9 cellular contexts compared by ENCODE assay signal in the genomic region with DNA sequence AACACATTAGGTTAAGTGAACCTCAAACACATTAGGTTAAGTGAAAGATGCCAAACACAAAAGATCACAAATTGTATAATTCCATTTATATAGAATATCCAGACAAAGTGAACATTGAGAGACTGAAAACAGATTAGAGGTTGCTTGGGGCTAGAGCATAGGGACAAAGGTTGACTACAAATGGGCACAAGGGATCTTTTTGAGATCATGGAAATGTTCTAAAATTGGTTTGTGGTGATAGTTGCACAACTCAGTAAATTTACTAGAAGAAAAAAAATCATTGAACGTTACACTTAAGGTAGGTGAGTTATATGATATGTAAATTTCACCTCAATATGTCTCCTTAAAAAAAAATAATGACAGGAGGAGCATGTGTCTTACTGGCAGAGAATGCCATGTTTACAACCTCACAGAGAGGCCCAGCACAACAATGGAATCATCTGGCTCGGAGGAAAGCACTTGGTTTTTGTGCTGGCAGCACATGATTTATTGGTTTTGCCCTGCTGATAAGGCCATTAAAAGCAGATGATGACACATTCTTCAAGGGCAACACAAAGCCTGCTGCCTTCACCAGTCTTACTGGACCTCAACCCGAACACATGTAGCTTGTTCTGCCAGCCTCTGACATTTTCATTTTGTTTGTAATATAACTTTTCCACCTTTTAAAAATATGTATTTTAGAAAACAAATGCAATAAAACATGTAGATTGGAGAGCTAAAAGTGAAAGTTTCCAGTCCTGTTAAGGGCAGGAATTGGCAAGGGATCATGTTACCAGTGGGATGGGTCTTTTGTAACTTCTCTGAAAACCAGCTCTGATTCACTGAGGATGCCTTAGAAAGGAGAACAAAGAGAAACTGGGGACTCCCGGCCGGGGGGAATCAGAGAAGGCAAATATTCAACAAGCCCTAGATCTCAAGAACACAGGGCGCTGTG. TPM values are rescaled to one million over a fixed set of nuclear protein-coding genes. Genes with fewer than 3 reads are reported as not detected.
DNase-seq lines count a peak whose midpoint lies in the region; ATAC-seq and TF ChIP-seq lines count a peak whose summit lies in the region.
"Had no signal": no experiment of that assay in that cellular context is flagged by ENCODE, and none has a peak within 500 bp of the region (broad histone marks: within the 10 kb centered on the region; RNA-seq: fewer than 3 reads in every experiment).

No MANE protein-coding gene starts in this region.

- intact Hi-C loops in Calu3 (cut with micrococcal nuclease; ENCODE audit: unreplicated experiment) = no loop called here
- intact Hi-C loops in esophagus squamous epithelium (cut with DNase I) = no loop called here

- TF ChIP-seq POLR2A in esophagus squamous epithelium (IDR thresholded peaks at IDR 0.05) = no peak

- H3K4me3 ChIP-seq in liver (ENCODE audit: low read depth in 1 of 3, low read length in 3 of 3) (peak overlapping the region in 1 of 3 donors; percentile 2), esophagus squamous epithelium (peak overlapping the region in 1 of 4 donors; percentile 34)

- H3K27me3 ChIP-seq in liver (ENCODE audit: control insufficient read depth in 4 of 4, insufficient read depth in 4 of 4, low read length in 3 of 4) (no peaks in the 10 kb centered on the region), esophagus squamous epithelium (no peaks in the 10 kb centered on the region)

- H3K9ac ChIP-seq in liver (ENCODE audit: low read depth in 1 of 2, low read length in 2 of 2) = no peak overlapping the region

- H3K4me1 Mint-ChIP-seq in Calu3 (ENCODE audit: low read depth, unreplicated experiment) = peaks cover 8% of the 10 kb centered on the region
- H3K4me1 Mint-ChIP-seq: activated naive CD8-positive, alpha-beta T cell treated with anti-CD3 and anti-CD28 coated beads, Interleukin-2, amount 10 ng/mL, durations not matched to agents 7 days and 5 days had no signal

- ATAC-seq in HG03378 (IDR thresholded peaks at IDR 0.05; ENCODE audit: unreplicated experiment) (no peak), HG02798 (IDR thresholded peaks at IDR 0.05; ENCODE audit: poor library complexity, unreplicated experiment) (no peak)

- TF ChIP-seq RAD21 in liver (IDR thresholded peaks at IDR 0.05) = peak in 1 of 2 donors; percentile 3

- 26% methylated on average over 6 of the region's 6 CpGs for WGBS in liver
- 10 to 17% methylated on average over 6 of the region's 6 CpGs for WGBS in esophagus squamous epithelium, 2 donors

- peak; percentile 29 for DNase-seq in Calu3
- DNase-seq in NCI-H187 (lab: John Stamatoyannopoulos, UW) = peak; percentile 48 to 64
- DNase-seq in brain pericyte (ENCODE audit: low read depth, low spot score) = peak; percentile 39
- DNase-seq in esophagus squamous epithelium (lab: John Stamatoyannopoulos, UW) = no peak
- no peak for DNase-seq in central memory CD4-positive, alpha-beta T cell
- DNase-seq: activated naive CD8-positive, alpha-beta T cell treated with anti-CD3 and anti-CD28 coated beads, Interleukin-2, amount 10 ng/mL, durations not matched to agents 7 days and 5 days had no signal

- no peaks in the 10 kb centered on the region for H3K27me3 Mint-ChIP-seq in Calu3 (ENCODE audit: unreplicated experiment)

- H3K9me3 ChIP-seq in liver (ENCODE audit: control insufficient read depth in 4 of 4, low read length in 3 of 4) (no peaks in the 10 kb centered on the region), esophagus squamous epithelium (no peaks in the 10 kb centered on the region)

- TF ChIP-seq CTCF in Calu3 (IDR thresholded peaks at IDR 0.05; ENCODE audit: unreplicated experiment) (no peak), liver (IDR thresholded peaks at IDR 0.05; ENCODE audit: low read depth, low read length, missing input control) (no peak), esophagus squamous epithelium (IDR thresholded peaks at IDR 0.05) (no peak)

- no peaks in the 10 kb centered on the region for H3K36me3 ChIP-seq in liver (ENCODE audit: control insufficient read depth in 4 of 4, insufficient read depth in 3 of 4, low read depth in 1 of 4, low read length in 3 of 4)
- no peaks in the 10 kb centered on the region for H3K36me3 ChIP-seq in esophagus squamous epithelium

- no peak overlapping the region for H3K27ac Mint-ChIP-seq in Calu3 (ENCODE audit: unreplicated experiment)
- H3K27ac Mint-ChIP-seq: activated naive CD8-positive, alpha-beta T cell treated with anti-CD3 and anti-CD28 coated beads, Interleukin-2, amount 10 ng/mL, durations not matched to agents 7 days and 5 days had no signal

- BruUV-seq in Calu3 (replicated peaks; lab: Mats Ljungman, UMichigan) = no TSS peak

- H3K27ac ChIP-seq in liver (ENCODE audit: low read depth in 1 of 2, low read length in 2 of 2) = peak overlapping the region; percentile 9
- H3K27ac ChIP-seq in esophagus squamous epithelium = no peak overlapping the region

- H3K36me3 Mint-ChIP-seq in Calu3 (ENCODE audit: insufficient read depth, unreplicated experiment) = no peaks in the 10 kb centered on the region
- H3K36me3 Mint-ChIP-seq: activated naive CD8-positive, alpha-beta T cell treated with anti-CD3 and anti-CD28 coated beads, Interleukin-2, amount 10 ng/mL, durations not matched to agents 7 days and 5 days had no signal

- no peaks in the 10 kb centered on the region for H3K9me3 Mint-ChIP-seq in Calu3 (ENCODE audit: low read depth, unreplicated experiment)
- H3K9me3 Mint-ChIP-seq: activated naive CD8-positive, alpha-beta T cell treated with anti-CD3 and anti-CD28 coated beads, Interleukin-2, amount 10 ng/mL, durations not matched to agents 7 days and 5 days had no signal

- H3K4me3 Mint-ChIP-seq in Calu3 (ENCODE audit: low read depth, unreplicated experiment) = no peak overlapping the region
- H3K4me3 Mint-ChIP-seq: activated naive CD8-positive, alpha-beta T cell treated with anti-CD3 and anti-CD28 coated beads, Interleukin-2, amount 10 ng/mL, durations not matched to agents 7 days and 5 days had no signal

- H3K4me1 ChIP-seq in liver (ENCODE audit: control insufficient read depth in 4 of 4, insufficient read depth in 4 of 4, low read length in 3 of 4) = peaks cover 0 to 13% (median 9%) of the 10 kb centered on the region in 4 donors
- peaks cover 0 to 18% (median 5%) of the 10 kb centered on the region in 3 donors for H3K4me1 ChIP-seq in esophagus squamous epithelium

- CTCF ChIA-PET in Calu3 (lab: Charles Lee) = interaction anchor here (0.6 kb wide), 1 partner anchor 386 kb away, joined by 3 read pairs; no protein-coding TSS in a partner anchor

TF ChIP-seq in liver, 16 proteins besides CTCF, POLR2A, EP300 and RAD21 (continues in another document):
- TF ChIP-seq, protein P1, sequence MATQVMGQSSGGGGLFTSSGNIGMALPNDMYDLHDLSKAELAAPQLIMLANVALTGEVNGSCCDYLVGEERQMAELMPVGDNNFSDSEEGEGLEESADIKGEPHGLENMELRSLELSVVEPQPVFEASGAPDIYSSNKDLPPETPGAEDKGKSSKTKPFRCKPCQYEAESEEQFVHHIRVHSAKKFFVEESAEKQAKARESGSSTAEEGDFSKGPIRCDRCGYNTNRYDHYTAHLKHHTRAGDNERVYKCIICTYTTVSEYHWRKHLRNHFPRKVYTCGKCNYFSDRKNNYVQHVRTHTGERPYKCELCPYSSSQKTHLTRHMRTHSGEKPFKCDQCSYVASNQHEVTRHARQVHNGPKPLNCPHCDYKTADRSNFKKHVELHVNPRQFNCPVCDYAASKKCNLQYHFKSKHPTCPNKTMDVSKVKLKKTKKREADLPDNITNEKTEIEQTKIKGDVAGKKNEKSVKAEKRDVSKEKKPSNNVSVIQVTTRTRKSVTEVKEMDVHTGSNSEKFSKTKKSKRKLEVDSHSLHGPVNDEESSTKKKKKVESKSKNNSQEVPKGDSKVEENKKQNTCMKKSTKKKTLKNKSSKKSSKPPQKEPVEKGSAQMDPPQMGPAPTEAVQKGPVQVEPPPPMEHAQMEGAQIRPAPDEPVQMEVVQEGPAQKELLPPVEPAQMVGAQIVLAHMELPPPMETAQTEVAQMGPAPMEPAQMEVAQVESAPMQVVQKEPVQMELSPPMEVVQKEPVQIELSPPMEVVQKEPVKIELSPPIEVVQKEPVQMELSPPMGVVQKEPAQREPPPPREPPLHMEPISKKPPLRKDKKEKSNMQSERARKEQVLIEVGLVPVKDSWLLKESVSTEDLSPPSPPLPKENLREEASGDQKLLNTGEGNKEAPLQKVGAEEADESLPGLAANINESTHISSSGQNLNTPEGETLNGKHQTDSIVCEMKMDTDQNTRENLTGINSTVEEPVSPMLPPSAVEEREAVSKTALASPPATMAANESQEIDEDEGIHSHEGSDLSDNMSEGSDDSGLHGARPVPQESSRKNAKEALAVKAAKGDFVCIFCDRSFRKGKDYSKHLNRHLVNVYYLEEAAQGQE (IDR thresholded peaks at IDR 0.05) = no peak
- TF ChIP-seq, protein P2, sequence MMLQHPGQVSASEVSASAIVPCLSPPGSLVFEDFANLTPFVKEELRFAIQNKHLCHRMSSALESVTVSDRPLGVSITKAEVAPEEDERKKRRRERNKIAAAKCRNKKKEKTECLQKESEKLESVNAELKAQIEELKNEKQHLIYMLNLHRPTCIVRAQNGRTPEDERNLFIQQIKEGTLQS (IDR thresholded peaks at IDR 0.05) = peak; percentile 73
- TF ChIP-seq, protein P3, sequence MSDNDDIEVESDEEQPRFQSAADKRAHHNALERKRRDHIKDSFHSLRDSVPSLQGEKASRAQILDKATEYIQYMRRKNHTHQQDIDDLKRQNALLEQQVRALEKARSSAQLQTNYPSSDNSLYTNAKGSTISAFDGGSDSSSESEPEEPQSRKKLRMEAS (IDR thresholded peaks at IDR 0.05) = no peak
- TF ChIP-seq JUND (IDR thresholded peaks at IDR 0.05) (peak; percentile 37 to 45), RXRA (IDR thresholded peaks at IDR 0.05) (peak; percentile 60 to 64), GABPA (IDR thresholded peaks at IDR 0.05 in 1 of 2, conservative IDR thresholded peaks at IDR 0.05 in 1 of 2) (no peak), FOXA2 (IDR thresholded peaks at IDR 0.05) (no peak), NR2F2 (IDR thresholded peaks at IDR 0.05) (no peak), HNF4A (conservative IDR thresholded peaks at IDR 0.05) (peak; percentile 64 to 88), SP1 (IDR thresholded peaks at IDR 0.05) (peak; percentile 74), YY1 (IDR thresholded peaks at IDR 0.05) (peak; percentile 71), FOXA1 (IDR thresholded peaks at IDR 0.05) (no peak)

RNA-seq across cellular contexts. Expression of a gene that starts 11.9 kb away (rescaled TPM):
- total RNA-seq in Calu3 (2022) = not detected in 2 replicates
- total RNA-seq in liver = not detected
- not detected for polyA plus RNA-seq in liver
- total RNA-seq in esophagus squamous epithelium = not detected
- total RNA-seq: activated naive CD8-positive, alpha-beta T cell treated with anti-CD3 and anti-CD28 coated beads, Interleukin-2, amount 10 ng/mL, durations not matched to agents 7 days and 5 days had no signal

RNA-seq across cellular contexts. Expression of a gene that starts 42.1 kb away (rescaled TPM):
- total RNA-seq in Calu3 (2022) (not detected in 2 replicates), liver (not detected), esophagus squamous epithelium (not detected)
- polyA plus RNA-seq in liver = not detected
- total RNA-seq: activated naive CD8-positive, alpha-beta T cell treated with anti-CD3 and anti-CD28 coated beads, Interleukin-2, amount 10 ng/mL, durations not matched to agents 7 days and 5 days had no signal

Comparison
In these comparisons a context has a peak if more than half of its experiments do, and no peak if none do; other contexts are left out.
1. DNase-seq: peak in Calu3 (single experiment), NCI-H187 (2 of 2) and brain pericyte (single experiment); none in esophagus squamous epithelium (single experiment) and central memory CD4-positive, alpha-beta T cell (single experiment).
2. H3K27ac ChIP-seq: peak in liver (2 of 2); none in esophagus squamous epithelium (0 of 4).